ENCODE assay signal across 1 cellular context in the genomic region with DNA sequence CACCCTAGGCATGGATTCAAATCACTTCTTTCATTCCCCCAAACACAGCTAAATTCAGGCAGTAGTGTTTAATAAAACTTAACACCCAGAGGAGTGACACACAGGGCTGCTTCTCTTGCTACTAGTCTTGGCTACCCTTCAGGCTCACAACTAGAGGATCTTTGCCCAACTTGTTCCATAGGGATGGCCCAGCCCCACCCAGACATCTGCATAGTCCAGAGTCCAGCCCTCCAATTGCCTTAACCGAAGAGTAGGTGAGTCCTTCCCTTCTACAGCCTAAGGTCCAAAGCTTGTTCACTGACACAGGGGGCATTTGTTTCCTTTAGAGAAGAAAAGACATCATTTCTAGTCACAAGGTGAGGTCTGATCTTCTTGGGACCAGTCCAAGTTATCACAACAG.
TF ChIP-seq lines count a peak whose summit lies in the region.

No MANE protein-coding gene starts in this region.

TF ChIP-seq in HepG2, 621 proteins besides CTCF, POLR2A, EP300 and RAD21 (continued from another document):
- TF ChIP-seq, protein P1, sequence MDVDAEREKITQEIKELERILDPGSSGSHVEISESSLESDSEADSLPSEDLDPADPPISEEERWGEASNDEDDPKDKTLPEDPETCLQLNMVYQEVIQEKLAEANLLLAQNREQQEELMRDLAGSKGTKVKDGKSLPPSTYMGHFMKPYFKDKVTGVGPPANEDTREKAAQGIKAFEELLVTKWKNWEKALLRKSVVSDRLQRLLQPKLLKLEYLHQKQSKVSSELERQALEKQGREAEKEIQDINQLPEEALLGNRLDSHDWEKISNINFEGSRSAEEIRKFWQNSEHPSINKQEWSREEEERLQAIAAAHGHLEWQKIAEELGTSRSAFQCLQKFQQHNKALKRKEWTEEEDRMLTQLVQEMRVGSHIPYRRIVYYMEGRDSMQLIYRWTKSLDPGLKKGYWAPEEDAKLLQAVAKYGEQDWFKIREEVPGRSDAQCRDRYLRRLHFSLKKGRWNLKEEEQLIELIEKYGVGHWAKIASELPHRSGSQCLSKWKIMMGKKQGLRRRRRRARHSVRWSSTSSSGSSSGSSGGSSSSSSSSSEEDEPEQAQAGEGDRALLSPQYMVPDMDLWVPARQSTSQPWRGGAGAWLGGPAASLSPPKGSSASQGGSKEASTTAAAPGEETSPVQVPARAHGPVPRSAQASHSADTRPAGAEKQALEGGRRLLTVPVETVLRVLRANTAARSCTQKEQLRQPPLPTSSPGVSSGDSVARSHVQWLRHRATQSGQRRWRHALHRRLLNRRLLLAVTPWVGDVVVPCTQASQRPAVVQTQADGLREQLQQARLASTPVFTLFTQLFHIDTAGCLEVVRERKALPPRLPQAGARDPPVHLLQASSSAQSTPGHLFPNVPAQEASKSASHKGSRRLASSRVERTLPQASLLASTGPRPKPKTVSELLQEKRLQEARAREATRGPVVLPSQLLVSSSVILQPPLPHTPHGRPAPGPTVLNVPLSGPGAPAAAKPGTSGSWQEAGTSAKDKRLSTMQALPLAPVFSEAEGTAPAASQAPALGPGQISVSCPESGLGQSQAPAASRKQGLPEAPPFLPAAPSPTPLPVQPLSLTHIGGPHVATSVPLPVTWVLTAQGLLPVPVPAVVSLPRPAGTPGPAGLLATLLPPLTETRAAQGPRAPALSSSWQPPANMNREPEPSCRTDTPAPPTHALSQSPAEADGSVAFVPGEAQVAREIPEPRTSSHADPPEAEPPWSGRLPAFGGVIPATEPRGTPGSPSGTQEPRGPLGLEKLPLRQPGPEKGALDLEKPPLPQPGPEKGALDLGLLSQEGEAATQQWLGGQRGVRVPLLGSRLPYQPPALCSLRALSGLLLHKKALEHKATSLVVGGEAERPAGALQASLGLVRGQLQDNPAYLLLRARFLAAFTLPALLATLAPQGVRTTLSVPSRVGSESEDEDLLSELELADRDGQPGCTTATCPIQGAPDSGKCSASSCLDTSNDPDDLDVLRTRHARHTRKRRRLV (CRISPR knock-in tag; IDR thresholded peaks at IDR 0.05), result no peak
